ENCODE assay signal across 11 cellular contexts in the genomic region with DNA sequence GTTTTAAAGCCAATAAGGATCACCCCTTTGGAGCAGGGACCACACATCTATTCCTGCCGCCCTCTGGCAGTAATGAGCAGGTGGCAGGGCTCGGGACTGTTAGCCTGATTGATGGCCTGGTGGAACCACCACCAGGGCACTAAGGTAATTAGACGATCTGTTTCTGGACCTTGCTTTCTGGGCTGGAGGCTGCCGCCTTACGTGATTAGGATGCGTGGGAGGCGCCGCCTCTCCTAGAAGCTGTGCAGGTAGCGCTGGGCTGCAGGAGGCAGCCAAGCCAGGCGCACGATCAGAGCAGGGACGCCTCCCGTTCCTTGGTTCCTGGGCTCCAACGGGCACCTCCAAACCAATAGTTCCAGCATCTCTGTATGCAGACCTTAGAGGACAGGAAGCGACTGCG.
A peak's percentile ranks its signal among the peaks of the same experiment; 100 is the strongest.
DNase-seq lines count a peak whose midpoint lies in the region; ATAC-seq and TF ChIP-seq lines count a peak whose summit lies in the region.
"Had no signal": no experiment of that assay in that cellular context is flagged by ENCODE, and none has a peak within 500 bp of the region (broad histone marks: within the 10 kb centered on the region; RNA-seq: fewer than 3 reads in every experiment).

No MANE protein-coding gene starts in this region.

- H3K4me1 Mint-ChIP-seq in CD4-positive, alpha-beta T cell (ENCODE audit: low read depth): no peaks in the 10 kb centered on the region
- H3K4me1 Mint-ChIP-seq in effector memory CD8-positive, alpha-beta T cell (ENCODE audit: low read depth in 2 of 2): peaks cover 6 to 7% of the 10 kb centered on the region in 2 donors
- peaks cover 5% of the 10 kb centered on the region for H3K4me1 Mint-ChIP-seq in neural progenitor cell

- POLR2A ChIA-PET in CD4-positive, alpha-beta T cell (lab: Charles Lee): no interaction called here
- POLR2A ChIA-PET in HEK293T (lab: Yijun Ruan, JAX): no interaction called here

- peak overlapping the region; percentile 70 for H3K4me2 ChIP-seq in neural progenitor cell
- H3K4me2 ChIP-seq: BLaER1 had no signal

- H3K9ac ChIP-seq in HUES64 (ENCODE audit: low read depth, low read length) (no peak overlapping the region), neural progenitor cell (no peak overlapping the region)
- H3K9ac ChIP-seq: BLaER1 had no signal

- no peak for TF ChIP-seq CTCF in CD4-positive, alpha-beta T cell (IDR thresholded peaks at IDR 0.05)
- no peak for TF ChIP-seq CTCF in neural progenitor cell (IDR thresholded peaks at IDR 0.05)

- DNase-seq in CD4-positive, alpha-beta T cell: no peak
- no peak for DNase-seq in effector memory CD8-positive, alpha-beta T cell
- DNase-seq in neural progenitor cell (ENCODE audit: low spot score): no peak
- DNase-seq in glomerular visceral epithelial cell (ENCODE audit: extremely low spot score): no peak
- DNase-seq in HEK293T (ENCODE audit: extremely low spot score): no peak

- H3K4me1 ChIP-seq in HUES64 (ENCODE audit: insufficient read depth, low read length): peaks cover 12% of the 10 kb centered on the region
- H3K4me1 ChIP-seq in neural progenitor cell: peaks cover 17% of the 10 kb centered on the region

- H3K36me3 ChIP-seq in HUES64 (ENCODE audit: insufficient read depth, low read length) (no peaks in the 10 kb centered on the region), neural progenitor cell (no peaks in the 10 kb centered on the region)
- H3K36me3 ChIP-seq: BLaER1 had no signal

- peaks cover 6% of the 10 kb centered on the region for H3K27me3 ChIP-seq in CD4-positive, alpha-beta T cell (ENCODE audit: control insufficient read depth, insufficient read depth, low read length)
- H3K27me3 ChIP-seq in HUES64 (ENCODE audit: insufficient read depth, low read length): peaks cover 19% of the 10 kb centered on the region
- peaks cover 23% of the 10 kb centered on the region for H3K27me3 ChIP-seq in neural progenitor cell
- H3K27me3 ChIP-seq: BLaER1, heart left ventricle had no signal

- H2AFZ ChIP-seq in neural progenitor cell (replicated peaks): no peak overlapping the region

- CTCF ChIA-PET in CD4-positive, alpha-beta T cell (lab: Charles Lee): no interaction called here
- CTCF ChIA-PET in HEK293T (lab: Yijun Ruan, JAX): no interaction called here

- peaks cover 14% of the 10 kb centered on the region for H3K27me3 Mint-ChIP-seq in CD4-positive, alpha-beta T cell
- H3K27me3 Mint-ChIP-seq in effector memory CD8-positive, alpha-beta T cell: peaks cover 0 to 13% of the 10 kb centered on the region in 2 donors
- peaks cover 11% of the 10 kb centered on the region for H3K27me3 Mint-ChIP-seq in neural progenitor cell (ENCODE audit: insufficient read depth, low read depth)

- H3F3A ChIP-seq in neural progenitor cell (ENCODE audit: low read depth): peaks cover 16% of the 10 kb centered on the region

- ATAC-seq in CD4-positive, alpha-beta T cell (ENCODE audit: poor library complexity): no peak
- ATAC-seq in effector memory CD8-positive, alpha-beta T cell (replicated peaks): no peak
- ATAC-seq in HG02973 (IDR thresholded peaks at IDR 0.05; ENCODE audit: unreplicated experiment) (no peak), GM18519 (IDR thresholded peaks at IDR 0.05; ENCODE audit: low FRiP score, unreplicated experiment) (no peak)

- H3K27ac ChIP-seq in CD4-positive, alpha-beta T cell (ENCODE audit: low read depth, low read length): no peak overlapping the region
- H3K27ac ChIP-seq in HUES64 (ENCODE audit: low read depth, low read length) (no peak overlapping the region), neural progenitor cell (no peak overlapping the region)
- H3K27ac ChIP-seq: BLaER1, heart left ventricle had no signal

- no peaks in the 10 kb centered on the region for H3K36me3 Mint-ChIP-seq in CD4-positive, alpha-beta T cell (ENCODE audit: low read depth)
- H3K36me3 Mint-ChIP-seq in effector memory CD8-positive, alpha-beta T cell (ENCODE audit: insufficient read depth): peaks cover 3% of the 10 kb centered on the region
- H3K36me3 Mint-ChIP-seq in neural progenitor cell: no peaks in the 10 kb centered on the region
- H3K36me3 Mint-ChIP-seq: activated CD4-positive, alpha-beta memory T cell treated with anti-CD3 and anti-CD28 coated beads for 36 hours had no signal

- 89% methylated on average over 16 of the region's 16 CpGs for WGBS in HUES64

- no peaks in the 10 kb centered on the region for H3K79me2 ChIP-seq in neural progenitor cell (ENCODE audit: low read depth)

- no peaks in the 10 kb centered on the region for H3K9me3 ChIP-seq in CD4-positive, alpha-beta T cell (ENCODE audit: control insufficient read depth, low read length)
- H3K9me3 ChIP-seq in HUES64 (ENCODE audit: insufficient read depth, low read depth, low read length) (no peaks in the 10 kb centered on the region), neural progenitor cell (ENCODE audit: low read depth) (no peaks in the 10 kb centered on the region)
- H3K9me3 ChIP-seq: BLaER1, heart left ventricle had no signal

- H3K4me3 ChIP-seq in HUES64 (ENCODE audit: low read length) (peak overlapping the region; percentile 42), neural progenitor cell (no peak overlapping the region)
- H3K4me3 ChIP-seq: BLaER1 had no signal

- no peaks in the 10 kb centered on the region for H4K20me1 ChIP-seq in neural progenitor cell (ENCODE audit: low read depth)
- H4K20me1 ChIP-seq: BLaER1 had no signal

- intact Hi-C loops in CD4-positive, alpha-beta T cell (cut with DNase I, micrococcal nuclease): loop anchor here in 1 of 2 experiments (5.0 kb wide), 1 partner anchor 314 kb away; no protein-coding TSS in a partner anchor

- H3K9me3 Mint-ChIP-seq in CD4-positive, alpha-beta T cell: no peaks in the 10 kb centered on the region
- H3K9me3 Mint-ChIP-seq in effector memory CD8-positive, alpha-beta T cell: no peaks in the 10 kb centered on the region
- H3K9me3 Mint-ChIP-seq in neural progenitor cell: no peaks in the 10 kb centered on the region
- H3K9me3 Mint-ChIP-seq: activated CD4-positive, alpha-beta memory T cell treated with anti-CD3 and anti-CD28 coated beads for 36 hours had no signal

- peak overlapping the region; percentile 78 for H3K4me3 Mint-ChIP-seq in CD4-positive, alpha-beta T cell
- H3K4me3 Mint-ChIP-seq in effector memory CD8-positive, alpha-beta T cell: peak overlapping the region; percentile 59 to 66
- H3K4me3 Mint-ChIP-seq in neural progenitor cell: no peak overlapping the region
- H3K4me3 Mint-ChIP-seq: activated CD4-positive, alpha-beta memory T cell treated with anti-CD3 and anti-CD28 coated beads for 36 hours had no signal

- H3K27ac Mint-ChIP-seq in CD4-positive, alpha-beta T cell: no peak overlapping the region
- no peak overlapping the region for H3K27ac Mint-ChIP-seq in effector memory CD8-positive, alpha-beta T cell
- H3K27ac Mint-ChIP-seq in neural progenitor cell: no peak overlapping the region
- H3K27ac Mint-ChIP-seq: activated CD4-positive, alpha-beta memory T cell treated with anti-CD3 and anti-CD28 coated beads for 36 hours had no signal

TF ChIP-seq in HEK293T, 16 proteins besides CTCF, POLR2A, EP300 and RAD21:
- TF ChIP-seq ZNF384 (IDR thresholded peaks at IDR 0.05): no peak
- no peak for TF ChIP-seq NFRKB (IDR thresholded peaks at IDR 0.05)
- no peak for TF ChIP-seq CTBP1 (IDR thresholded peaks at IDR 0.05; ENCODE audit: borderline replicate concordance)
- TF ChIP-seq FOXM1 (IDR thresholded peaks at IDR 0.05; ENCODE audit: borderline replicate concordance): no peak
- TF ChIP-seq HDGF (IDR thresholded peaks at IDR 0.05; ENCODE audit: borderline replicate concordance): no peak
- no peak for TF ChIP-seq PKNOX1 (IDR thresholded peaks at IDR 0.05)
- TF ChIP-seq SP1 (IDR thresholded peaks at IDR 0.05): no peak
- no peak for TF ChIP-seq LEF1 (IDR thresholded peaks at IDR 0.05; ENCODE audit: borderline replicate concordance)
- no peak for TF ChIP-seq FOXA1 (IDR thresholded peaks at IDR 0.05)
